ENCODE assay signal across 28 cellular contexts in genomic region chr1:80878343-80878742, GRCh38.
"Had no signal": no experiment of that assay in that cellular context is flagged by ENCODE, and none has a peak within 500 bp of the region (broad histone marks: within the 10 kb centered on the region; RNA-seq: fewer than 3 reads in every experiment).

No MANE protein-coding gene starts in this region.

- H3K27me3 ChIP-seq: colonic mucosa, dorsolateral prefrontal cortex, esophagus muscularis mucosa, esophagus squamous epithelium, foreskin keratinocyte, gastrocnemius medialis, gastroesophageal sphincter, heart left ventricle, heart right ventricle, hepatocyte had no signal

- H3K9me3 Mint-ChIP-seq: dendritic cell treated with granulocyte-macrophage colony-stimulating factor and Interleukin-4, amounts not matched to agents 40 ng/mL and 50 ng/mL, for 4 days; endodermal cell had no signal

- DNase-seq: colonic mucosa; cortex of kidney; dermis blood vessel endothelial cell; dorsolateral prefrontal cortex; effector CD4-positive, alpha-beta T cell; effector CD8-positive, alpha-beta T cell; effector memory CD4-positive, alpha-beta T cell; effector memory CD8-positive, alpha-beta T cell; endodermal cell; erythroblast; esophagus squamous epithelium; foreskin fibroblast; foreskin keratinocyte; foreskin melanocyte; gastrocnemius medialis; glutamatergic neuron; head of caudate nucleus; heart left ventricle; heart right ventricle had no signal

- H3K4me3 Mint-ChIP-seq: dendritic cell treated with granulocyte-macrophage colony-stimulating factor and Interleukin-4, amounts not matched to agents 40 ng/mL and 50 ng/mL, for 4 days; effector memory CD8-positive, alpha-beta T cell; endodermal cell had no signal

- FAIRE-seq: endometrium, endothelial cell of umbilical vein, frontal cortex had no signal

- H3K4me2 ChIP-seq: hepatocyte had no signal

- H3K9me3 ChIP-seq: colonic mucosa, esophagus muscularis mucosa, esophagus squamous epithelium, gastrocnemius medialis, gastroesophageal sphincter, heart left ventricle, heart right ventricle had no signal

- H3K4me1 ChIP-seq: colonic mucosa, esophagus squamous epithelium, foreskin keratinocyte, gastrocnemius medialis, gastroesophageal sphincter, heart left ventricle, heart right ventricle had no signal

- H3K27ac Mint-ChIP-seq: dendritic cell treated with granulocyte-macrophage colony-stimulating factor and Interleukin-4, amounts not matched to agents 40 ng/mL and 50 ng/mL, for 4 days; effector memory CD8-positive, alpha-beta T cell; endodermal cell had no signal

- H3K27me3 Mint-ChIP-seq: dendritic cell treated with granulocyte-macrophage colony-stimulating factor and Interleukin-4, amounts not matched to agents 40 ng/mL and 50 ng/mL, for 4 days; effector memory CD8-positive, alpha-beta T cell had no signal

- H3K27ac ChIP-seq: colonic mucosa, coronary artery, dorsolateral prefrontal cortex, epithelial cell of prostate, esophagus muscularis mucosa, esophagus squamous epithelium, foreskin keratinocyte, gastrocnemius medialis, gastroesophageal sphincter, heart left ventricle, heart right ventricle, hepatocyte had no signal

- H3K36me3 ChIP-seq: colonic mucosa, esophagus muscularis mucosa, esophagus squamous epithelium, gastrocnemius medialis, gastroesophageal sphincter, heart left ventricle, heart right ventricle had no signal

- H2AFZ ChIP-seq: hepatocyte had no signal

- H3K79me2 ChIP-seq: hepatocyte had no signal

- H3K4me3 ChIP-seq: colonic mucosa, coronary artery, dorsolateral prefrontal cortex, esophagus muscularis mucosa, esophagus squamous epithelium, gastrocnemius medialis, gastroesophageal sphincter, heart left ventricle, heart right ventricle, hepatocyte had no signal
